23 cellular contexts compared by ENCODE assay signal in the genomic region with DNA sequence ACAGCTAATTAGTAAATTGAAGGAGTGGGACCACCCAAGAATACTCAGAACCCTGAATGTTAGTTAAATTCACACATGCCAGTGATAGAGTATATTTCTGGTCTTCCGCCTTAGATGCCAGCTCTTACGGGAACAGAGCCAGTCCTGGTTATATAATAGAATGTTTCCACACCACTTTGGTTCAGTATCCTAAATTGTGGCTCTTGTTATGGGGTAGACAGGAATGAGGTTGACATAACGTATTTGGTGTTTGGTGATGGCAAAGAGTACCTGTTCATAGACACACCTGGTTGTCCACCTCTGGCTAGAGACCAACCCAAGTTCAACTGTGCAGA.
"Had no signal": no experiment of that assay in that cellular context is flagged by ENCODE, and none has a peak within 500 bp of the region (broad histone marks: within the 10 kb centered on the region; RNA-seq: fewer than 3 reads in every experiment).

No MANE protein-coding gene starts in this region.

- H3K27me3 ChIP-seq: left lung, neural progenitor cell, right atrium auricular region, suprapubic skin, transverse colon, upper lobe of right lung, uterus had no signal

- H3K4me3 ChIP-seq: dorsolateral prefrontal cortex, left lung, neural progenitor cell, right atrium auricular region, smooth muscle cell, suprapubic skin, transverse colon, upper lobe of right lung, uterus had no signal

- H3K27ac Mint-ChIP-seq: mesothelial cell of epicardium; naive thymus-derived CD4-positive, alpha-beta T cell; nephron; neural progenitor cell; progenitor cell of endocrine pancreas; stimulated activated effector memory CD8-positive, alpha-beta T cell treated with anti-CD3 and anti-CD28 coated beads, Interleukin-12 subunit alpha, Interleukin-12 subunit beta, amount 100 ng/mL, for 72 hours had no signal

- H3K4me3 Mint-ChIP-seq: mesothelial cell of epicardium; naive thymus-derived CD4-positive, alpha-beta T cell; nephron; neural progenitor cell; stimulated activated effector memory CD8-positive, alpha-beta T cell treated with anti-CD3 and anti-CD28 coated beads, Interleukin-12 subunit alpha, Interleukin-12 subunit beta, amount 100 ng/mL, for 72 hours had no signal

- ATAC-seq: left lung; naive thymus-derived CD4-positive, alpha-beta T cell; stimulated activated naive CD8-positive, alpha-beta T cell treated with anti-CD3 and anti-CD28 coated beads, Interleukin-15, Interleukin-2, amounts not matched to agents 100 U/mL and 50 U/mL, for 24 hours; upper lobe of right lung had no signal

- H3K9me3 Mint-ChIP-seq: mesothelial cell of epicardium; naive thymus-derived CD4-positive, alpha-beta T cell; nephron; neural progenitor cell; stimulated activated effector memory CD8-positive, alpha-beta T cell treated with anti-CD3 and anti-CD28 coated beads, Interleukin-12 subunit alpha, Interleukin-12 subunit beta, amount 100 ng/mL, for 72 hours had no signal

- H3K36me3 Mint-ChIP-seq: mesothelial cell of epicardium; naive thymus-derived CD4-positive, alpha-beta T cell; neural progenitor cell; stimulated activated effector memory CD8-positive, alpha-beta T cell treated with anti-CD3 and anti-CD28 coated beads, Interleukin-12 subunit alpha, Interleukin-12 subunit beta, amount 100 ng/mL, for 72 hours had no signal

- H3K27me3 Mint-ChIP-seq: progenitor cell of endocrine pancreas had no signal

- H3K27ac ChIP-seq: left lung, neural progenitor cell, parathyroid adenoma, right atrium auricular region, suprapubic skin, transverse colon, upper lobe of right lung, uterus had no signal

- H3K4me1 Mint-ChIP-seq: naive thymus-derived CD4-positive, alpha-beta T cell; stimulated activated effector memory CD8-positive, alpha-beta T cell treated with anti-CD3 and anti-CD28 coated beads, Interleukin-12 subunit alpha, Interleukin-12 subunit beta, amount 100 ng/mL, for 72 hours had no signal

- H3K9me3 ChIP-seq: left lung, right atrium auricular region, suprapubic skin, transverse colon, upper lobe of right lung, uterus had no signal

- FAIRE-seq: colon, frontal cortex, kidney had no signal

- DNase-seq: central memory CD4-positive, alpha-beta T cell; dorsolateral prefrontal cortex; effector CD4-positive, alpha-beta T cell; kidney; left lung; naive thymus-derived CD4-positive, alpha-beta T cell; stimulated activated CD4-positive, alpha-beta T cell treated with anti-CD3 and anti-CD28 coated beads, Interleukin-2, amount 100 ng/mL, for 24 hours; stimulated activated CD4-positive, alpha-beta T cell treated with anti-CD3 and anti-CD28 coated beads, Interleukin-4, amount 100 ng/mL, for 24 hours; stimulated activated naive CD8-positive, alpha-beta T cell treated with anti-CD3 and anti-CD28 coated beads, Interleukin-15, Interleukin-2, amounts not matched to agents 100 U/mL and 50 U/mL, for 24 hours; transverse colon; upper lobe of right lung; uterus had no signal

- H3K4me1 ChIP-seq: left lung, neural progenitor cell, upper lobe of right lung, uterus had no signal
